Comparison of ENCODE assay signal across 1 cellular context in the genomic region with DNA sequence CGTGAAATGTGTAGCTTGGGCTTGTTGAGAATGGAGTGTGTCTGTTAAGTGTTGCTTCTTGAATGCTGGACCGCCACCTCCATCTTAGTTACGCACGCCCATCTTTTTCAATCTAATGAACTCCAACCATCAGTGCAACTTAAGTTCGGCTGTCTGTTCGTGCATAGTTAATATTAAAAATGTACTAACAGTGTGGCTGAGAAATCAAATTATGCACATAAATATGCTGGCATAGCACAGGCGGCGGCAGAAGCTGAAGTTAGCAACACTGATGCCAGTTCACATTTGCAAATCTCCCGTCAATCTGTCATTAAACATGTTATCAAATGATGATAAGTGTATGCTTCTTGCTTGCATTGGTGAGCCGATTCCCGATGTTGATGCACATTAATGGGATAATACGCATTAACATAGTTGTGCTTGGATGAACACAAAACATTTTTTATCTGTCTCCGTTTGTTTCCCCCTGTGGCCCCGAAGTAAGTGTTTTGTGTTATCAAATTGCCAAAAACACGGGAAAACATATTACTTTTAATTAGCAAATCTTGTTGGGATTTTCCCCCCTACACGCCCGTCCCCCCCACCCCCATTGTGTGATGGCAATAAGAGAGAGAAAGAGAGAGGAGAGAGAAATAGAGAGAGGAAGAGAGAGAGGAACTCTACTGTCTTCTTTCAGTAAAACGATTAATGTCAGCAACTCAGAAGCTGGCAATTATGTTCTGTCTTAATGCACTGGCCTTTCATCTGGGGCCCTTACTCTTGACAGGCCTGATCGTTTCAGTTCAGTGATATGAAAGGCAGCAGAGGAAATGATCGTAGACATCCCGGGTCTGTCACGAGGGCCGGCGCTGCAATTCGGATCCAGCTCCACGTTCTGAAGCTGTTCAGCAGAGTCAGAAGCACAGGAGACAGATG.
TF ChIP-seq lines count a peak whose summit lies in the region.

No MANE protein-coding gene starts in this region.

TF ChIP-seq in SK-N-SH, 30 proteins besides CTCF, POLR2A, EP300 and RAD21 (continued from another document):
- TF ChIP-seq, protein P1, sequence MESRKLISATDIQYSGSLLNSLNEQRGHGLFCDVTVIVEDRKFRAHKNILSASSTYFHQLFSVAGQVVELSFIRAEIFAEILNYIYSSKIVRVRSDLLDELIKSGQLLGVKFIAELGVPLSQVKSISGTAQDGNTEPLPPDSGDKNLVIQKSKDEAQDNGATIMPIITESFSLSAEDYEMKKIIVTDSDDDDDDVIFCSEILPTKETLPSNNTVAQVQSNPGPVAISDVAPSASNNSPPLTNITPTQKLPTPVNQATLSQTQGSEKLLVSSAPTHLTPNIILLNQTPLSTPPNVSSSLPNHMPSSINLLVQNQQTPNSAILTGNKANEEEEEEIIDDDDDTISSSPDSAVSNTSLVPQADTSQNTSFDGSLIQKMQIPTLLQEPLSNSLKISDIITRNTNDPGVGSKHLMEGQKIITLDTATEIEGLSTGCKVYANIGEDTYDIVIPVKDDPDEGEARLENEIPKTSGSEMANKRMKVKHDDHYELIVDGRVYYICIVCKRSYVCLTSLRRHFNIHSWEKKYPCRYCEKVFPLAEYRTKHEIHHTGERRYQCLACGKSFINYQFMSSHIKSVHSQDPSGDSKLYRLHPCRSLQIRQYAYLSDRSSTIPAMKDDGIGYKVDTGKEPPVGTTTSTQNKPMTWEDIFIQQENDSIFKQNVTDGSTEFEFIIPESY (IDR thresholded peaks at IDR 0.05; ENCODE audit: borderline replicate concordance, low read depth): no peak
- TF ChIP-seq TCF12 (IDR thresholded peaks at IDR 0.05) (0 out of 2 replicates have a peak, but pooled peaks have one; percentile 10), GATA2 (CRISPR knock-in tag; IDR thresholded peaks at IDR 0.05) (peak; percentile 84), TAF1 (IDR thresholded peaks at IDR 0.05; ENCODE audit: borderline replicate concordance, low read depth, low read length) (no peak), NFIC (IDR thresholded peaks at IDR 0.05; ENCODE audit: borderline replicate concordance) (no peak)
TF ChIP-seq in SK-N-SH: peak in this region for 6.
